8 cellular contexts compared by ENCODE assay signal in genomic region chr13:108215428-108215827, GRCh38. TPM values are rescaled to one million over a fixed set of nuclear protein-coding genes. Genes with fewer than 3 reads are reported as not detected.
A peak's percentile ranks its signal among the peaks of the same experiment; 100 is the strongest.
DNase-seq lines count a peak whose midpoint lies in the region; ATAC-seq and TF ChIP-seq lines count a peak whose summit lies in the region.

Gene LIG4 (minus strand): TSS chr13:108215536. CDS start chr13:108211268, 4,268 bp downstream.

- H3K9me2 ChIP-seq in OCI-LY7 (ENCODE audit: insufficient read depth, low read length): no peaks in the 10 kb centered on the region

- peak within 1 kb of the TSS; percentile 35 for H2BK5ac ChIP-seq in IMR-90 (ENCODE audit: low read depth, low read length, poor library complexity, severe bottlenecking)

- H3K23ac ChIP-seq in IMR-90 (ENCODE audit: low read depth, low read length): peak within 1 kb of the TSS; percentile 67

- dilution Hi-C loops in IMR-90 (cut with HindIII; ENCODE audit: low sequenced_read_pairs, unreplicated experiment): no loop called here

- H4K20me1 ChIP-seq in IMR-90 (ENCODE audit: insufficient read depth, low read length) (peaks cover 3% of the 10 kb centered on the region; the same call in 1 of the 2 replicates), OCI-LY7 (ENCODE audit: insufficient read depth, low read length) (peaks cover 9% of the 10 kb centered on the region)

- ATAC-seq in GM21528 (IDR thresholded peaks at IDR 0.05; ENCODE audit: low FRiP score, unreplicated experiment) (peak; percentile 61), IMR-90 (ENCODE audit: low read depth) (peak; percentile 81)

- H3K36me3 ChIP-seq in IMR-90 (ENCODE audit: control insufficient read depth, insufficient read depth, low read length) (0 out of 2 replicates have a peak, but pooled peaks cover 1% of the 10 kb centered on the region), OCI-LY7 (ENCODE audit: insufficient read depth, low read length) (peaks cover 7% of the 10 kb centered on the region)

- DNase-seq in DMS 273 treated with DMSO at 0.1 percent for 48 hours (lab: John Stamatoyannopoulos, UW) (peak; percentile 66), IMR-90 (peak; percentile 92), OCI-LY7 (ENCODE audit: low spot score) (peak; percentile 90), activated T-cell treated with anti-CD3 and anti-CD28 coated beads for 4 hours (peak; percentile 89), epithelial cell of proximal tubule (ENCODE audit: low read depth) (no peak), mucosa of gallbladder (ENCODE audit: low spot score) (peak; percentile 89)
- peak; percentile 89 for DNase-seq in stimulated activated CD8-positive, alpha-beta memory T cell treated with anti-CD3 and anti-CD28 coated beads, Interleukin-4, amount 100 ng/mL, for 24 hours (ENCODE audit: low read depth)

- BruUV-seq in IMR-90 (replicated peaks; lab: Mats Ljungman, UMichigan): no TSS peak
- BruUV-seq in OCI-LY7 (replicated peaks; lab: Mats Ljungman, UMichigan): no TSS peak

- peak within 1 kb of the TSS; percentile 93 for H3K14ac ChIP-seq in IMR-90 (replicated peaks; ENCODE audit: low read depth, low read length)

- H3K79me2 ChIP-seq in OCI-LY7 (ENCODE audit: insufficient read depth, low read depth, low read length): peaks cover 26% of the 10 kb centered on the region; the same call in 1 of the 2 replicates

- intact Hi-C loops in IMR-90 (cut with micrococcal nuclease): no loop called here
- intact Hi-C loops in OCI-LY7 (cut with micrococcal nuclease; ENCODE audit: unreplicated experiment): loop anchor here (10.0 kb wide), 1 partner anchor 949 kb away; no protein-coding TSS in a partner anchor

- H2AK5ac ChIP-seq in IMR-90 (ENCODE audit: low read depth, low read length): peak within 1 kb of the TSS; percentile 46; the same call in 1 of the 2 replicates

- TF ChIP-seq POLR2A in IMR-90 (IDR thresholded peaks at IDR 0.05; ENCODE audit: low read depth, low read length): no peak

- H3K4me2 ChIP-seq in IMR-90 (ENCODE audit: low read depth, low read length): peak within 1 kb of the TSS; percentile 99
- peak within 1 kb of the TSS; percentile 97 for H3K4me2 ChIP-seq in OCI-LY7 (ENCODE audit: low read length)

- 0 out of 2 replicates have a peak, but pooled peaks cover 9% of the 10 kb centered on the region for H3K9me1 ChIP-seq in IMR-90 (ENCODE audit: insufficient read depth, low read length)

- WGBS in IMR-90 (ENCODE audit: extremely low coverage in 2 of 2, insufficient read length in 1 of 2), 2 experiments: 0% methylated on average over 4 of the region's 26 CpGs; no CpG with 5 or more reads in 1 of the 2 experiments

- H3K79me1 ChIP-seq in IMR-90 (ENCODE audit: low read depth in 1 of 2, low read length in 2 of 2): peaks cover 21 to 45% of the 10 kb centered on the region in 2 experiments

- peak within 1 kb of the TSS; percentile 90 for H3K9ac ChIP-seq in IMR-90 (ENCODE audit: low read depth, low read length)

- H2BK20ac ChIP-seq in IMR-90 (ENCODE audit: low read depth, low read length): no peak within 1 kb of the TSS

- TF ChIP-seq RAD21 in IMR-90 (IDR thresholded peaks at IDR 0.05; ENCODE audit: low read length): no peak

- H2AFZ ChIP-seq in IMR-90 (replicated peaks; ENCODE audit: low read length, poor library complexity) (peak within 1 kb of the TSS; percentile 90), OCI-LY7 (ENCODE audit: low read length) (peak within 1 kb of the TSS; percentile 67; the same call in 1 of the 2 replicates)

- no peak within 1 kb of the TSS for H2BK15ac ChIP-seq in IMR-90 (ENCODE audit: low read depth, low read length)

- CTCF ChIA-PET in IMR-90 (lab: Yijun Ruan, JAX) (no interaction called here), OCI-LY7 (lab: Charles Lee; ENCODE audit: unreplicated experiment) (interaction anchor here (0.6 kb wide), 1 partner anchor 20 kb away, joined by 3 read pairs; no protein-coding TSS in a partner anchor)

- POLR2A ChIA-PET in IMR-90 (lab: Charles Lee; ENCODE audit: unreplicated experiment) (interaction anchor here (1.0 kb wide), 1 partner anchor 9 kb away, joined by 3 read pairs; no protein-coding TSS in a partner anchor), OCI-LY7 (lab: Charles Lee) (no interaction called here)

- peak within 1 kb of the TSS; percentile 11; the same call in 1 of the 2 replicates for H3K18ac ChIP-seq in IMR-90 (ENCODE audit: low read depth, low read length)

- peak within 1 kb of the TSS; percentile 80 for H3K4ac ChIP-seq in IMR-90 (ENCODE audit: low read depth, low read length)

- no peaks in the 10 kb centered on the region for H3K27me3 ChIP-seq in IMR-90 (ENCODE audit: control insufficient read depth, insufficient read depth, low read length)

- H3K4me1 ChIP-seq in IMR-90 (ENCODE audit: control insufficient read depth, insufficient read depth, low read length) (peaks cover 8% of the 10 kb centered on the region), OCI-LY7 (ENCODE audit: insufficient read depth, low read length, poor library complexity, severe bottlenecking) (peaks cover 44% of the 10 kb centered on the region)

- H3K4me3 ChIP-seq in IMR-90 (ENCODE audit: insufficient read depth, low read depth, low read length) (peak within 1 kb of the TSS; percentile 46), OCI-LY7 (ENCODE audit: low read depth, low read length, poor library complexity, severe bottlenecking) (peak within 1 kb of the TSS; percentile 74), epithelial cell of proximal tubule (ENCODE audit: low read depth, low read length) (peak within 1 kb of the TSS; percentile 56)

- H3K27ac ChIP-seq in IMR-90 (ENCODE audit: insufficient read depth, low read length): peak within 1 kb of the TSS; percentile 75
- H3K27ac ChIP-seq in OCI-LY7 (ENCODE audit: low read depth, low read length, poor library complexity, severe bottlenecking): peak within 1 kb of the TSS; percentile 87

- H3K9me3 ChIP-seq in IMR-90 (ENCODE audit: control insufficient read depth, insufficient read depth, low read length) (no peaks in the 10 kb centered on the region), OCI-LY7 (ENCODE audit: low read length) (no peaks in the 10 kb centered on the region)

- in situ Hi-C loops in IMR-90 (cut with MboI; ENCODE audit: low sequenced_read_pairs): no loop called here

- peak within 1 kb of the TSS; percentile 45; the same call in 1 of the 2 replicates for H4K91ac ChIP-seq in IMR-90 (ENCODE audit: insufficient read depth, low read depth, low read length)

- peak within 1 kb of the TSS; percentile 76 for H3K56ac ChIP-seq in IMR-90 (ENCODE audit: extremely low read depth, insufficient read depth, low read length)

- H4K5ac ChIP-seq in IMR-90 (ENCODE audit: low read depth, low read length): peak within 1 kb of the TSS; percentile 69; the same call in 1 of the 2 replicates

- no peak for TF ChIP-seq CTCF in IMR-90 (conservative IDR thresholded peaks at IDR 0.05; ENCODE audit: low read depth, low read length)
- no peak for TF ChIP-seq CTCF in OCI-LY7 (conservative IDR thresholded peaks at IDR 0.05; ENCODE audit: low read length)
- no peak for TF ChIP-seq CTCF in epithelial cell of proximal tubule (conservative IDR thresholded peaks at IDR 0.05; ENCODE audit: low read depth, low read length)

- peak within 1 kb of the TSS; percentile 74 for H2AK9ac ChIP-seq in IMR-90 (replicated peaks; ENCODE audit: low read depth, low read length, poor library complexity)

- H4K8ac ChIP-seq in IMR-90 (ENCODE audit: low read depth in 2 of 2, low read length in 2 of 2): peak within 1 kb of the TSS; percentile 86 to 97

- H2BK120ac ChIP-seq in IMR-90 (ENCODE audit: low read depth, low read length): peak within 1 kb of the TSS; percentile 56

TF ChIP-seq in IMR-90, 13 proteins besides CTCF, POLR2A, EP300 and RAD21:
- TF ChIP-seq MAZ (IDR thresholded peaks at IDR 0.05; ENCODE audit: borderline replicate concordance, low read depth, low read length) (peak; percentile 82; the same call in 1 of the 2 replicates), RCOR1 (IDR thresholded peaks at IDR 0.05; ENCODE audit: insufficient replicate concordance, low read length) (no peak), MXI1 (IDR thresholded peaks at IDR 0.05; ENCODE audit: borderline replicate concordance, low read depth, low read length) (peak; percentile 48; the same call in 1 of the 2 replicates)

RNA-seq across cellular contexts. Expression of gene LIG4, which starts in this region (rescaled TPM):
- 7.2 and 11.7 TPM in 2 replicates for total RNA-seq in IMR-90 (2012; rRNA removed)
- 3.5 and 5.0 TPM in 2 replicates for polyA plus RNA-seq in IMR-90 (2012; rRNA removed)
- polyA plus RNA-seq in IMR-90 (2012; cell fraction: cytosol; rRNA removed): 0.42 and 0.71 TPM in 2 replicates
- polyA plus RNA-seq in IMR-90 (2012; cell fraction: nucleus; rRNA removed; ENCODE audit: low replicate concordance): 0.50 and 5.8 TPM in 2 replicates
- total RNA-seq in OCI-LY7 (2014; rRNA removed; shearing (Covaris generic)): 10.1 and 11.0 TPM in 2 replicates
- 15.1 and 22.7 TPM in 2 replicates for total RNA-seq in OCI-LY7 (2022)
- total RNA-seq in epithelial cell of proximal tubule: 7.2 and 8.9 TPM in 2 replicates
- total RNA-seq in mucosa of gallbladder: 9.8 TPM
